ENCODE assay signal across 13 cellular contexts in the genomic region with DNA sequence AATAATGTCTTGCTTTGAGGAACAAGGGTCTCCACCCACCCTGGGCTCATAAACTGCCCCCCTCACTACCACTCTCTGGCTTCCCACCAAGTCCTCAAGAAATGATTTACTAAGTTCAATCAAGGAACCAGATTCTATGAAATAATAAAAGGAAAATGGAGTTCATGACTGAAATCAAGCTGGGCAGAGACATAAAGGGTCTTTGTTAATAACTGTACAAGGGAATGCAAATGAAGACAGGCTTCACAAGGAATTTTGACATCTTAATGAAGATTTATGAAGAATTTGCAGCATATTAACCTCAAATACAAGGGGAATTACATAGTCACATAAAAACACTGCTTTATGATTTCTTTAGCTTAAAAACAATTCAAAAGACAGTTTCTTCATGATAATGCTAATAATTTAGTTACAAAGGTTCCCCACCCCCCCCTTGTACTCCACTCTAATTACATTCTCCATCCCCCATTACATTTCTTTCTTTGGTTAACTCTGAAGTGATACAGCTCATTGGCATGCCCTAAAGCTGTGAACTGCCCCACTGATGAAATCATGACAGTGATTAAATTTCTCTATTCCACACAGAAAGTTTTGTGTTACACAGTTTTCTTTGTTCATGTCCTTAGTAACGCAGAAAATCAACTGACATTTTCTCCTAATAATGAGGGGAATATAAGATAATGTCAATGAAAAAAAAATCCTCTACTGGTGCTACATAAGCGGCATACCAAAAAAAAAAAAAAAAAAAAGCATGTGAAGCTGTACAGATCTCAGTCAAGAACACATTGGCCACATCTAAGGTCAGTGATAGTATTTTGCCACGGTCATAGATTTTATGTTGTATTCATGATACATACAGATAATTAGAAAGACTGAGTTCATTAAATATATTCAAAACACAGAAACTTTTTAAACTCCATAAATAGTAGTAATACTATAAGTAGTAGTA. TPM values are rescaled to one million over a fixed set of nuclear protein-coding genes. Genes with fewer than 3 reads are reported as not detected.
DNase-seq lines count a peak whose midpoint lies in the region; ATAC-seq and TF ChIP-seq lines count a peak whose summit lies in the region.
"Had no signal": no experiment of that assay in that cellular context is flagged by ENCODE, and none has a peak within 500 bp of the region (broad histone marks: within the 10 kb centered on the region; RNA-seq: fewer than 3 reads in every experiment).

No MANE protein-coding gene starts in this region.

- no peak for ATAC-seq in GM19463 (IDR thresholded peaks at IDR 0.05; ENCODE audit: unreplicated experiment)

- peak; percentile 75 for DNase-seq in Daoy (ENCODE audit: low read depth)
- peak; percentile 37 to 44 for DNase-seq in NCI-H526 (lab: John Stamatoyannopoulos, UW)
- no peak for DNase-seq in endothelial cell (ENCODE audit: low spot score)
- DNase-seq in neural crest cell (ENCODE audit: low read depth, low spot score): no peak
- no peak for DNase-seq in T-helper 2 cell
- no peak for DNase-seq in immature natural killer cell
- no peak for DNase-seq in activated CD4-positive, alpha-beta T cell treated with anti-CD3 and anti-CD28 coated beads, Interleukin-2, amount 50 U/mL, for 48 hours
- DNase-seq: naive B cell; NCI-H69; stimulated activated CD4-positive, alpha-beta T cell treated with anti-CD3 and anti-CD28 coated beads, Interleukin-4, amount 100 ng/mL, for 24 hours; T-helper 1 cell; testis had no signal

- H3K9me3 Mint-ChIP-seq in endothelial cell (ENCODE audit: unreplicated experiment) (no peaks in the 10 kb centered on the region), neural crest cell (no peaks in the 10 kb centered on the region), immature natural killer cell (no peaks in the 10 kb centered on the region)
- H3K9me3 Mint-ChIP-seq: naive B cell had no signal

- H3K36me3 Mint-ChIP-seq in endothelial cell (ENCODE audit: low read depth, unreplicated experiment) (peaks cover 25% of the 10 kb centered on the region), neural crest cell (ENCODE audit: low read depth) (no peaks in the 10 kb centered on the region), immature natural killer cell (no peaks in the 10 kb centered on the region)
- H3K36me3 Mint-ChIP-seq: naive B cell had no signal

- no peak overlapping the region for H3K4me3 Mint-ChIP-seq in endothelial cell (ENCODE audit: unreplicated experiment)
- H3K4me3 Mint-ChIP-seq in neural crest cell: no peak overlapping the region
- H3K4me3 Mint-ChIP-seq in immature natural killer cell: no peak overlapping the region
- H3K4me3 Mint-ChIP-seq: naive B cell had no signal

- H3K27ac Mint-ChIP-seq in endothelial cell (ENCODE audit: unreplicated experiment): peak overlapping the region; percentile 24
- peak overlapping the region; percentile 79 for H3K27ac Mint-ChIP-seq in neural crest cell (ENCODE audit: unreplicated experiment)
- no peak overlapping the region for H3K27ac Mint-ChIP-seq in immature natural killer cell

- H3K27me3 Mint-ChIP-seq in endothelial cell (ENCODE audit: unreplicated experiment) (peaks cover 5% of the 10 kb centered on the region), neural crest cell (ENCODE audit: low read depth) (no peaks in the 10 kb centered on the region), immature natural killer cell (ENCODE audit: low read depth in 3 of 3) (peaks cover 0 to 2% (median 0%) of the 10 kb centered on the region in 3 donors)
- H3K27me3 Mint-ChIP-seq: naive B cell had no signal

- TF ChIP-seq CTCF in endothelial cell (IDR thresholded peaks at IDR 0.05; ENCODE audit: unreplicated experiment): no peak
- no peak for TF ChIP-seq CTCF in neural crest cell (conservative IDR thresholded peaks at IDR 0.05)

- H3K4me1 Mint-ChIP-seq in endothelial cell (ENCODE audit: unreplicated experiment) (peaks cover 68% of the 10 kb centered on the region), neural crest cell (peaks cover 36% of the 10 kb centered on the region), immature natural killer cell (no peaks in the 10 kb centered on the region)

RNA-seq across cellular contexts. Expression of gene WWTR1, which starts 54.4 kb away (rescaled TPM):
- total RNA-seq in Daoy (2014; rRNA removed; shearing (Covaris generic)): 32.8 and 34.3 TPM in 2 replicates
- total RNA-seq in endothelial cell (ENCODE audit: unreplicated experiment) (137 TPM), neural crest cell (34.5 and 35.6 TPM in 2 replicates)
- not detected for polyA plus RNA-seq in immature natural killer cell

Comparison
In these comparisons a context has a peak if more than half of its experiments do, and no peak if none do; other contexts are left out.
1. DNase-seq: peak in Daoy (single experiment) and NCI-H526 (2 of 2); none in endothelial cell (single experiment), neural crest cell (single experiment), T-helper 2 cell (0 of 5), immature natural killer cell (0 of 3) and activated CD4-positive, alpha-beta T cell treated with anti-CD3 and anti-CD28 coated beads, Interleukin-2, amount 50 U/mL, for 48 hours (0 of 2).
2. H3K27ac Mint-ChIP-seq: peak in endothelial cell (single experiment) and neural crest cell (single experiment); none in immature natural killer cell (0 of 6).